1 cellular context compared by ENCODE assay signal in the genomic region with DNA sequence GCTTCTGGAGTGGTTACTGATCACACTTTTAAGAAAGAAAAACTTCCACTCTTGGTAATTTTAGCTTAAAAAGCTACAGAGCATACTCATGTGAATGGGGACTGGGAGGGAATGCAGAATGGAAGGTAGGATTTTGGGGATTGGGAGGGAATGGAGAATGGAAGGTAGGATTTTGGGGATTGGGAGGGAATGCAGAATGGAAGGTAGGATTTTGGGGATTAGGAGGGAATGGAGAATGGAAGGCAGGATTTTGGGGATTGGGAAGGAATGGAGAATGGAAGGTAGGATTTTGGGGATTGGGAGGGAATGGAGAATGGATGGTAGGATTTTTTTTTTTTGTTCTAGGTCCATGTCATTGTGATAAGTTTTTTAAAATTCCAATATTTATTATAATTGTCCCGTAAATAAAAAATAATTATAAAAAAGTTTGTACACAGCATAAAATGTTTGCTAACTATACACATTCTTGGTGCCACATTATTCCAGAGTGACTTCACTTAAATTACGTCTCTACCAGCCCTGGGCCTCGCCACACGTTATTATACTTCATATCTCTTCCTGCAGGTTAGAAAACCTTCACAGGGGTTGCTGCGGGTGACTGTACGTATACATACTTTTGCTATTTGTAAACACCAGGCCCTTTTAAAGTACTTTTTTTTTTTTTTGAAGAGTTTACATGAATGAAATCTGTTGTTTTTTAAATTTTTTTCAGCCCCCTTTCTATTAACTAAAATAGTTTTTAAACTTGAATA.
TF ChIP-seq lines count a peak whose summit lies in the region.

No MANE protein-coding gene starts in this region.

TF ChIP-seq in HepG2, 621 proteins besides CTCF, POLR2A, EP300 and RAD21:
- TF ChIP-seq PCBP1 (IDR thresholded peaks at IDR 0.05; ENCODE audit: borderline replicate concordance, low read depth, low read length) (0 out of 2 replicates have a peak, but pooled peaks have one; percentile 58), PCBP2 (optimal IDR thresholded peaks at IDR 0.05; ENCODE audit: low read depth, low read length, poor library complexity, severe bottlenecking) (peak; percentile 97), HNRNPK (IDR thresholded peaks at IDR 0.05; ENCODE audit: low read depth, low read length, poor library complexity, severe bottlenecking) (peak; percentile 99), ZNF460 (CRISPR knock-in tag; IDR thresholded peaks at IDR 0.05; ENCODE audit: borderline replicate concordance) (no peak)
